ENCODE assay signal across 18 cellular contexts in genomic region chr2:117949800-117950199, GRCh38.
A peak's percentile ranks its signal among the peaks of the same experiment; 100 is the strongest.
DNase-seq lines count a peak whose midpoint lies in the region; ATAC-seq and TF ChIP-seq lines count a peak whose summit lies in the region.
"Had no signal": no experiment of that assay in that cellular context is flagged by ENCODE, and none has a peak within 500 bp of the region (broad histone marks: within the 10 kb centered on the region; RNA-seq: fewer than 3 reads in every experiment).

No MANE protein-coding gene starts in this region.

- no peak overlapping the region for H3K4me2 ChIP-seq in OCI-LY7 (ENCODE audit: low read length)
- H3K4me2 ChIP-seq: GM23338 had no signal

- peak overlapping the region; percentile 68 for H3K27ac ChIP-seq in OCI-LY7 (ENCODE audit: low read depth, low read length, poor library complexity, severe bottlenecking)
- H3K27ac ChIP-seq: Peyer's patch had no signal

- BruUV-seq in OCI-LY7 (replicated peaks; lab: Mats Ljungman, UMichigan) = no TSS peak

- peak overlapping the region; percentile 34 for H3K27ac Mint-ChIP-seq in T-helper 1 cell treated with Interleukin-12 subunit alpha and Interleukin-12 subunit beta and Interleukin-4 antibody, amounts not matched to agents 30 μg/mL and 1 μg/mL, for 36 hours
- peak overlapping the region in 4 of 6 donors; percentile 2 to 65 (median 30) for H3K27ac Mint-ChIP-seq in immature natural killer cell
- peak overlapping the region; percentile 32 for H3K27ac Mint-ChIP-seq in stimulated activated effector memory CD8-positive, alpha-beta T cell treated with anti-CD3 and anti-CD28 coated beads, Interleukin-12 subunit alpha, Interleukin-12 subunit beta, amount 100 ng/mL, for 72 hours
- H3K27ac Mint-ChIP-seq in naive thymus-derived CD8-positive, alpha-beta T cell = peak overlapping the region in 1 of 10 donors; percentile 75
- H3K27ac Mint-ChIP-seq: GM23338 had no signal

- CTCF ChIA-PET in OCI-LY7 (lab: Charles Lee; ENCODE audit: unreplicated experiment) = interaction anchor here (1.0 to 1.7 kb wide), 2 partner anchors 31 to 53 kb away, joined by 3 to 6 read pairs; no protein-coding TSS in a partner anchor

- H4K20me1 ChIP-seq in OCI-LY7 (ENCODE audit: insufficient read depth, low read length) = no peaks in the 10 kb centered on the region

- no peak overlapping the region for H3K4me3 Mint-ChIP-seq in T-helper 1 cell treated with Interleukin-12 subunit alpha and Interleukin-12 subunit beta and Interleukin-4 antibody, amounts not matched to agents 30 μg/mL and 1 μg/mL, for 36 hours
- H3K4me3 Mint-ChIP-seq in immature natural killer cell = no peak overlapping the region
- H3K4me3 Mint-ChIP-seq in stimulated activated effector memory CD8-positive, alpha-beta T cell treated with anti-CD3 and anti-CD28 coated beads, Interleukin-12 subunit alpha, Interleukin-12 subunit beta, amount 100 ng/mL, for 72 hours = no peak overlapping the region
- H3K4me3 Mint-ChIP-seq in naive thymus-derived CD8-positive, alpha-beta T cell = no peak overlapping the region
- H3K4me3 Mint-ChIP-seq: GM23338, H9 had no signal

- TF ChIP-seq CTCF in OCI-LY7 (conservative IDR thresholded peaks at IDR 0.05; ENCODE audit: low read length) = no peak

- POLR2A ChIA-PET in OCI-LY7 (lab: Charles Lee) = interaction anchor here (0.6 to 1.9 kb wide), 4 partner anchors 11 to 892 kb away, joined by 3 to 8 read pairs (median 6); no protein-coding TSS in a partner anchor
- POLR2A ChIA-PET in naive thymus-derived CD8-positive, alpha-beta T cell (lab: Charles Lee) = no interaction called here

- H3K9me2 ChIP-seq in OCI-LY7 (ENCODE audit: insufficient read depth, low read length) = no peaks in the 10 kb centered on the region

- peaks cover 8% of the 10 kb centered on the region for H3K4me1 Mint-ChIP-seq in T-helper 1 cell treated with Interleukin-12 subunit alpha and Interleukin-12 subunit beta and Interleukin-4 antibody, amounts not matched to agents 30 μg/mL and 1 μg/mL, for 36 hours (ENCODE audit: low read depth)
- no peaks in the 10 kb centered on the region for H3K4me1 Mint-ChIP-seq in immature natural killer cell
- no peaks in the 10 kb centered on the region for H3K4me1 Mint-ChIP-seq in stimulated activated effector memory CD8-positive, alpha-beta T cell treated with anti-CD3 and anti-CD28 coated beads, Interleukin-12 subunit alpha, Interleukin-12 subunit beta, amount 100 ng/mL, for 72 hours
- peaks cover 0 to 4% (median 0%) of the 10 kb centered on the region in 4 donors for H3K4me1 Mint-ChIP-seq in naive thymus-derived CD8-positive, alpha-beta T cell
- H3K4me1 Mint-ChIP-seq: GM23338 had no signal

- intact Hi-C loops in OCI-LY7 (cut with micrococcal nuclease; ENCODE audit: unreplicated experiment) = no loop called here

- no peaks in the 10 kb centered on the region for H3K9me3 ChIP-seq in OCI-LY7 (ENCODE audit: low read length)
- H3K9me3 ChIP-seq: Peyer's patch had no signal

- H3K79me2 ChIP-seq in OCI-LY7 (ENCODE audit: insufficient read depth, low read depth, low read length) = no peaks in the 10 kb centered on the region

- DNase-seq in T-helper 1 cell = no peak
- DNase-seq in OCI-LY7 (ENCODE audit: low spot score) = no peak
- DNase-seq in immature natural killer cell = no peak
- no peak for DNase-seq in stimulated activated effector memory CD8-positive, alpha-beta T cell treated with anti-CD3 and anti-CD28 coated beads, Interleukin-12 subunit alpha, Interleukin-12 subunit beta, amount 100 ng/mL, for 72 hours (ENCODE audit: low spot score in 2 of 2)
- no peak for DNase-seq in naive thymus-derived CD8-positive, alpha-beta T cell
- DNase-seq: H9, MV-4-11, NCI-H1105, NCI-H1436 treated with DMSO at 0.1 percent for 48 hours, NCI-H187 treated with DMSO at 0.1 percent for 48 hours, NCI-H2227 treated with DMSO at 0.1 percent for 48 hours, NCI-H526 treated with DMSO at 0.1 percent for 48 hours, Peyer's patch, SHP77 treated with DMSO at 0.1 percent for 48 hours had no signal

- ATAC-seq in stimulated activated effector memory CD8-positive, alpha-beta T cell treated with anti-CD3 and anti-CD28 coated beads, Interleukin-12 subunit alpha, Interleukin-12 subunit beta, amount 100 ng/mL, for 72 hours = no peak
- ATAC-seq in GM18868 (IDR thresholded peaks at IDR 0.05; ENCODE audit: unreplicated experiment) = no peak
- ATAC-seq in naive thymus-derived CD8-positive, alpha-beta T cell = no peak
- ATAC-seq: GM23338, K562 had no signal

- H3K27me3 Mint-ChIP-seq in T-helper 1 cell treated with Interleukin-12 subunit alpha and Interleukin-12 subunit beta and Interleukin-4 antibody, amounts not matched to agents 30 μg/mL and 1 μg/mL, for 36 hours (ENCODE audit: low read depth) = no peaks in the 10 kb centered on the region
- peaks cover 0 to 2% (median 0%) of the 10 kb centered on the region in 3 donors for H3K27me3 Mint-ChIP-seq in immature natural killer cell (ENCODE audit: low read depth in 3 of 3)
- no peaks in the 10 kb centered on the region for H3K27me3 Mint-ChIP-seq in naive thymus-derived CD8-positive, alpha-beta T cell

- H3K9me3 Mint-ChIP-seq in T-helper 1 cell treated with Interleukin-12 subunit alpha and Interleukin-12 subunit beta and Interleukin-4 antibody, amounts not matched to agents 30 μg/mL and 1 μg/mL, for 36 hours = no peaks in the 10 kb centered on the region
- no peaks in the 10 kb centered on the region for H3K9me3 Mint-ChIP-seq in immature natural killer cell
- no peaks in the 10 kb centered on the region for H3K9me3 Mint-ChIP-seq in stimulated activated effector memory CD8-positive, alpha-beta T cell treated with anti-CD3 and anti-CD28 coated beads, Interleukin-12 subunit alpha, Interleukin-12 subunit beta, amount 100 ng/mL, for 72 hours
- no peaks in the 10 kb centered on the region for H3K9me3 Mint-ChIP-seq in naive thymus-derived CD8-positive, alpha-beta T cell
- H3K9me3 Mint-ChIP-seq: GM23338, H9 had no signal

- H2AFZ ChIP-seq in OCI-LY7 (ENCODE audit: low read length) = no peak overlapping the region
- H2AFZ ChIP-seq: GM23338 had no signal

- peaks cover 97% of the 10 kb centered on the region for H3K36me3 ChIP-seq in OCI-LY7 (ENCODE audit: insufficient read depth, low read length)

- H3K4me1 ChIP-seq in OCI-LY7 (ENCODE audit: insufficient read depth, low read length, poor library complexity, severe bottlenecking) = peaks cover 28% of the 10 kb centered on the region
- H3K4me1 ChIP-seq: Peyer's patch had no signal

- H3K4me3 ChIP-seq in OCI-LY7 (ENCODE audit: low read depth, low read length, poor library complexity, severe bottlenecking) = no peak overlapping the region
- H3K4me3 ChIP-seq: GM23338, K562, Peyer's patch had no signal

- H3K36me3 Mint-ChIP-seq in T-helper 1 cell treated with Interleukin-12 subunit alpha and Interleukin-12 subunit beta and Interleukin-4 antibody, amounts not matched to agents 30 μg/mL and 1 μg/mL, for 36 hours (ENCODE audit: low read depth) = peaks cover 51% of the 10 kb centered on the region
- H3K36me3 Mint-ChIP-seq in immature natural killer cell = peaks cover 31 to 84% (median 57%) of the 10 kb centered on the region in 3 donors
- peaks cover 100% of the 10 kb centered on the region for H3K36me3 Mint-ChIP-seq in stimulated activated effector memory CD8-positive, alpha-beta T cell treated with anti-CD3 and anti-CD28 coated beads, Interleukin-12 subunit alpha, Interleukin-12 subunit beta, amount 100 ng/mL, for 72 hours
- H3K36me3 Mint-ChIP-seq in naive thymus-derived CD8-positive, alpha-beta T cell = peaks cover 22 to 99% (median 57%) of the 10 kb centered on the region in 3 donors
